In the genomic region with DNA sequence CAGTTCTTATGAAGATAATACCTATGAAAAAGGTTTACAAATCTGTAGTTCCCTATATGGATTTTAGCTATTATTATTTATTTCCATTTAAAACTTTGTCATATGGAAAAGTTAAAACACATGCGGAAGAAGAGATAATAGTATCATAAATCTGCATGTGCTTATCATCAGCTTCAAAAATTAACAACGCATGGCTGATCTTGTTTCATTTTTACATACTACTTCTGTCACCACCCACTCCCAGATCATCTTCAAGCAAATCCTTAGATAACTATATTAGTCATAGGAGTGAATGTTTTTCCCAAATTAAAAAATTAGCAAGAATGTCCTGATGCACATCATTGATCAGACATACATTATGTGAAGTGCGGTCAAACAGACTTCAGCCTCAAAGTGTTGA, we compare ENCODE assay signal across 32 cellular contexts.
"Had no signal": no experiment of that assay in that cellular context is flagged by ENCODE, and none has a peak within 500 bp of the region (broad histone marks: within the 10 kb centered on the region; RNA-seq: fewer than 3 reads in every experiment).

No MANE protein-coding gene starts in this region.

- H3K4me3 Mint-ChIP-seq: endodermal cell; mesothelial cell of epicardium; naive B cell; natural killer cell treated with Interleukin-12 subunit alpha and Interleukin-12 subunit beta and Interleukin-15 and Interleukin-18, amount 100 ng/mL, for 72 hours; neural crest cell; stimulated activated effector memory CD8-positive, alpha-beta T cell treated with anti-CD3 and anti-CD28 coated beads, Interleukin-12 subunit alpha, Interleukin-12 subunit beta, amount 100 ng/mL, for 72 hours; type B pancreatic cell had no signal

- H3K36me3 Mint-ChIP-seq: mesothelial cell of epicardium; naive B cell; natural killer cell treated with Interleukin-12 subunit alpha and Interleukin-12 subunit beta and Interleukin-15 and Interleukin-18, amount 100 ng/mL, for 72 hours; stimulated activated effector memory CD8-positive, alpha-beta T cell treated with anti-CD3 and anti-CD28 coated beads, Interleukin-12 subunit alpha, Interleukin-12 subunit beta, amount 100 ng/mL, for 72 hours; type B pancreatic cell had no signal

- H3K27ac ChIP-seq: dorsolateral prefrontal cortex, epithelial cell of prostate, esophagus muscularis mucosa, heart right ventricle, neutrophil, parathyroid adenoma, right atrium auricular region, testis, tibial artery had no signal

- ATAC-seq: heart right ventricle; left lobe of liver; mucosa of descending colon; natural killer cell treated with Interleukin-12 subunit alpha and Interleukin-12 subunit beta and Interleukin-15 and Interleukin-18, amount 100 ng/mL, for 72 hours; sciatic nerve; stimulated activated effector memory CD8-positive, alpha-beta T cell treated with anti-CD3 and anti-CD28 coated beads, Interleukin-12 subunit alpha, Interleukin-12 subunit beta, amount 100 ng/mL, for 72 hours; stimulated activated naive CD8-positive, alpha-beta T cell treated with anti-CD3 and anti-CD28 coated beads, Interleukin-15, Interleukin-2, amounts not matched to agents 100 U/mL and 50 U/mL, for 24 hours had no signal

- H3K27me3 Mint-ChIP-seq: naive B cell; natural killer cell treated with Interleukin-12 subunit alpha and Interleukin-12 subunit beta and Interleukin-15 and Interleukin-18, amount 100 ng/mL, for 72 hours; progenitor cell of endocrine pancreas; type B pancreatic cell had no signal

- H3K4me3 ChIP-seq: dorsolateral prefrontal cortex, esophagus muscularis mucosa, heart right ventricle, mucosa of descending colon, right atrium auricular region, testis, tibial artery had no signal

- H3K9ac ChIP-seq: parathyroid adenoma had no signal

- DNase-seq: dorsolateral prefrontal cortex; effector CD8-positive, alpha-beta T cell; endodermal cell; foreskin melanocyte; glutamatergic neuron; heart right ventricle; hippocampal formation; islet precursor cell; kidney glomerular epithelial cell; mesenchymal stem cell; mucosa of descending colon; naive B cell; stimulated activated CD4-positive, alpha-beta T cell treated with anti-CD3 and anti-CD28 coated beads, Interleukin-2, amount 100 ng/mL, for 24 hours; stimulated activated CD4-positive, alpha-beta T cell treated with anti-CD3 and anti-CD28 coated beads, Interleukin-4, amount 100 ng/mL, for 24 hours; stimulated activated naive CD8-positive, alpha-beta T cell treated with anti-CD3 and anti-CD28 coated beads, Interleukin-15, Interleukin-2, amounts not matched to agents 100 U/mL and 50 U/mL, for 24 hours; substantia nigra; testis; tibial artery had no signal

- H2AFZ ChIP-seq: parathyroid adenoma had no signal

- H3K27me3 ChIP-seq: dorsolateral prefrontal cortex, esophagus muscularis mucosa, heart right ventricle, neutrophil, right atrium auricular region, testis, tibial artery had no signal

- H3K4me1 ChIP-seq: esophagus muscularis mucosa, heart right ventricle, parathyroid adenoma, right atrium auricular region, testis, tibial artery had no signal

- FAIRE-seq: colon had no signal

- H3K9me3 Mint-ChIP-seq: endodermal cell; mesothelial cell of epicardium; naive B cell; natural killer cell treated with Interleukin-12 subunit alpha and Interleukin-12 subunit beta and Interleukin-15 and Interleukin-18, amount 100 ng/mL, for 72 hours; neural crest cell; stimulated activated effector memory CD8-positive, alpha-beta T cell treated with anti-CD3 and anti-CD28 coated beads, Interleukin-12 subunit alpha, Interleukin-12 subunit beta, amount 100 ng/mL, for 72 hours; type B pancreatic cell had no signal

- H3K4me1 Mint-ChIP-seq: endodermal cell; neural crest cell; stimulated activated effector memory CD8-positive, alpha-beta T cell treated with anti-CD3 and anti-CD28 coated beads, Interleukin-12 subunit alpha, Interleukin-12 subunit beta, amount 100 ng/mL, for 72 hours had no signal

- H3K27ac Mint-ChIP-seq: endodermal cell; naive B cell; natural killer cell treated with Interleukin-12 subunit alpha and Interleukin-12 subunit beta and Interleukin-15 and Interleukin-18, amount 100 ng/mL, for 72 hours; progenitor cell of endocrine pancreas; stimulated activated effector memory CD8-positive, alpha-beta T cell treated with anti-CD3 and anti-CD28 coated beads, Interleukin-12 subunit alpha, Interleukin-12 subunit beta, amount 100 ng/mL, for 72 hours; type B pancreatic cell had no signal

- H3K79me2 ChIP-seq: parathyroid adenoma had no signal

- H3K36me3 ChIP-seq: esophagus muscularis mucosa, heart right ventricle, neutrophil, right atrium auricular region, tibial artery had no signal

- H3K9me3 ChIP-seq: esophagus muscularis mucosa, mucosa of descending colon, neutrophil, right atrium auricular region, testis, tibial artery had no signal
